In genomic region chr2:31075393-31075792, GRCh38 we compare ENCODE assay signal across 18 cellular contexts.
"Had no signal": no experiment of that assay in that cellular context is flagged by ENCODE, and none has a peak within 500 bp of the region (broad histone marks: within the 10 kb centered on the region; RNA-seq: fewer than 3 reads in every experiment).

No MANE protein-coding gene starts in this region.

- FAIRE-seq: kidney had no signal

- ATAC-seq: activated CD8-positive, alpha-beta T cell treated with anti-CD3 and anti-CD28 coated beads, Interleukin-2, amount 10 ng/mL, durations not matched to agents 7 days and 5 days; activated T-cell treated with anti-CD3 and anti-CD28 coated beads, Interleukin-2, amount 50 U/mL, for 4 hours; left lung; natural killer cell treated with Interleukin-12 subunit alpha and Interleukin-12 subunit beta and Interleukin-15 and Interleukin-18, amount 100 ng/mL, for 72 hours; stimulated activated naive B cell treated with anti-CD40 and anti-IgM and Interleukin-4, amounts not matched to agents 10 μg/mL and 1 μg/mL and 100 μg/mL, for 72 hours; T-cell had no signal

- H3K27me3 ChIP-seq: breast epithelium, left lung, upper lobe of left lung had no signal

- H3K27ac ChIP-seq: breast epithelium, esophagus muscularis mucosa, left lung, thoracic aorta, upper lobe of left lung had no signal

- H3K4me1 ChIP-seq: breast epithelium, left lung, upper lobe of left lung had no signal

- H3K9me3 ChIP-seq: breast epithelium, esophagus muscularis mucosa, left lung, thoracic aorta, upper lobe of left lung had no signal

- H3K4me3 ChIP-seq: breast epithelium, esophagus muscularis mucosa, left lung, thoracic aorta, upper lobe of left lung had no signal

- DNase-seq: activated CD4-positive, alpha-beta T cell treated with anti-CD3 and anti-CD28 coated beads, Interleukin-2, amount 10 ng/mL, durations not matched to agents 24 days and 14 days; activated CD8-positive, alpha-beta T cell treated with anti-CD3 and anti-CD28 coated beads, Interleukin-2, amount 10 ng/mL, durations not matched to agents 7 days and 5 days; activated naive CD4-positive, alpha-beta T cell treated with anti-CD3 and anti-CD28 coated beads for 36 hours; activated T-cell treated with anti-CD3 and anti-CD28 coated beads, Interleukin-2, amount 50 U/mL, for 4 hours; aorta; cortex of kidney; hippocampal formation; kidney; left lung; nucleus accumbens; posterior cingulate gyrus; stimulated activated naive B cell treated with anti-CD40 and anti-IgM and Interleukin-4, amounts not matched to agents 10 μg/mL and 1 μg/mL and 100 μg/mL, for 72 hours; T-cell; upper lobe of left lung had no signal

- H3K36me3 ChIP-seq: breast epithelium, esophagus muscularis mucosa, left lung, thoracic aorta, upper lobe of left lung had no signal
